Comparison of ENCODE assay signal across 8 cellular contexts in genomic region chr12:47964102-47964723, GRCh38. TPM values are rescaled to one million over a fixed set of nuclear protein-coding genes. Genes with fewer than 3 reads are reported as not detected.
DNase-seq lines count a peak whose midpoint lies in the region; ATAC-seq, FAIRE-seq and TF ChIP-seq lines count a peak whose summit lies in the region.

No MANE protein-coding gene starts in this region.

- no peak for TF ChIP-seq POLR2A in endothelial cell of umbilical vein (IDR thresholded peaks at IDR 0.05; ENCODE audit: low read depth, low read length)

- H3K9me3 Mint-ChIP-seq in neural crest cell: no peaks in the 10 kb centered on the region

- peak overlapping the region; percentile 83 for H3K4me2 ChIP-seq in endothelial cell of umbilical vein (ENCODE audit: insufficient read depth, low read length)

- CTCF ChIA-PET in endothelial cell of umbilical vein (lab: Charles Lee): interaction anchor here (0.7 to 5.9 kb wide), 18 partner anchors 10 to 654 kb away, joined by 3 to 56 read pairs (median 4); partner anchors contain the start of gene VDR

- H3K9me1 ChIP-seq in endothelial cell of umbilical vein (replicated peaks; ENCODE audit: control insufficient read depth, extremely low read depth, insufficient read depth, low read length): no peaks in the 10 kb centered on the region

- no peak for ATAC-seq in HG03457 (IDR thresholded peaks at IDR 0.05; ENCODE audit: unreplicated experiment)

- DNase-seq in ACHN (peak; percentile 17), GM19239 (ENCODE audit: insufficient read length, low spot score) (no peak), SK-N-MC (ENCODE audit: low read depth, low spot score) (no peak), endothelial cell of umbilical vein (ENCODE audit: low read depth, low spot score) (peak; percentile 26), neural crest cell (ENCODE audit: low read depth, low spot score) (no peak), GM19238 (ENCODE audit: insufficient read length, low spot score) (no peak), OCI-M2 (lab: John Stamatoyannopoulos, UW; ENCODE audit: unreplicated experiment) (no peak)

- no peaks in the 10 kb centered on the region for H4K20me1 ChIP-seq in endothelial cell of umbilical vein (replicated peaks; ENCODE audit: control insufficient read depth, extremely low read depth, insufficient read depth, low read length)

- no peaks in the 10 kb centered on the region for H3K79me2 ChIP-seq in endothelial cell of umbilical vein (ENCODE audit: control insufficient read depth, insufficient read depth, low read length)

- in situ Hi-C loops in ACHN (cut with HindIII; ENCODE audit: low pct_ligation_motif_present, low pct_unique_long_range_greater_than_20kb, low sequenced_read_pairs): no loop called here

- H2AFZ ChIP-seq in endothelial cell of umbilical vein (ENCODE audit: low read depth, low read length): peak overlapping the region; percentile 99

- H3K27me3 ChIP-seq in endothelial cell of umbilical vein (ENCODE audit: control insufficient read depth in 2 of 2, insufficient read depth in 2 of 2, low read length in 2 of 2): peaks cover 0 to 4% of the 10 kb centered on the region in 2 experiments

- no peak overlapping the region for H3K27ac ChIP-seq in SK-N-MC
- no peak overlapping the region for H3K27ac ChIP-seq in endothelial cell of umbilical vein (ENCODE audit: insufficient read depth, low read depth, low read length)

- H3K36me3 Mint-ChIP-seq in neural crest cell (ENCODE audit: low read depth): no peaks in the 10 kb centered on the region

- FAIRE-seq in GM19239 (lab: Jason Lieb, UNC) (peak; percentile 75), endothelial cell of umbilical vein (lab: Jason Lieb, UNC) (peak; percentile 54)

- H3K9ac ChIP-seq in SK-N-MC (ENCODE audit: insufficient read length): peak overlapping the region; percentile 82
- no peak overlapping the region for H3K9ac ChIP-seq in endothelial cell of umbilical vein (replicated peaks; ENCODE audit: extremely low read depth, insufficient read depth, low read length)

- H3K36me3 ChIP-seq in SK-N-MC (ENCODE audit: insufficient read depth, low read length) (peaks cover 47% of the 10 kb centered on the region), endothelial cell of umbilical vein (ENCODE audit: control insufficient read depth in 2 of 2, extremely low read depth in 1 of 2, insufficient read depth in 2 of 2, low read length in 2 of 2) (peaks cover 0 to 2% of the 10 kb centered on the region in 2 experiments)

- dilution Hi-C loops in endothelial cell of umbilical vein (cut with MboI; ENCODE audit: extremely low pct_ligation_motif_present, low sequenced_read_pairs): no loop called here

- intact Hi-C loops in endothelial cell of umbilical vein (cut with micrococcal nuclease): loop anchor here (1.0 to 10.0 kb wide), 3 partner anchors 38 to 651 kb away; partner anchors contain the start of gene COL2A1

- peak overlapping the region; percentile 98 for H3K4me3 ChIP-seq in SK-N-MC
- H3K4me3 ChIP-seq in endothelial cell of umbilical vein (replicated peaks in 1 of 3; ENCODE audit: insufficient read depth in 1 of 3, low read depth in 1 of 3, low read length in 3 of 3): peak overlapping the region; percentile 59 to 87 (median 70)

- peaks cover 7% of the 10 kb centered on the region for H3K4me1 ChIP-seq in endothelial cell of umbilical vein (ENCODE audit: control insufficient read depth, extremely low read depth, insufficient read depth, low read length)

- peaks cover 29% of the 10 kb centered on the region for H3K4me1 Mint-ChIP-seq in neural crest cell

- H3K27ac Mint-ChIP-seq in neural crest cell (ENCODE audit: unreplicated experiment): no peak overlapping the region

- peaks cover 15% of the 10 kb centered on the region for H3K27me3 Mint-ChIP-seq in neural crest cell (ENCODE audit: low read depth)

- BruUV-seq in endothelial cell of umbilical vein (replicated peaks; lab: Mats Ljungman, UMichigan): TSS peak; percentile 36

- TF ChIP-seq CTCF in endothelial cell of umbilical vein (IDR thresholded peaks at IDR 0.05; ENCODE audit: extremely low read depth in 1 of 2, insufficient read depth in 1 of 2, low read depth in 1 of 2, low read length in 2 of 2): no peak
- TF ChIP-seq CTCF in neural crest cell (conservative IDR thresholded peaks at IDR 0.05): no peak

- no peaks in the 10 kb centered on the region for H3K9me3 ChIP-seq in SK-N-MC (ENCODE audit: low read depth, low read length)
- no peaks in the 10 kb centered on the region for H3K9me3 ChIP-seq in endothelial cell of umbilical vein (replicated peaks; ENCODE audit: control insufficient read depth, insufficient read depth, low read length)

- H3K4me3 Mint-ChIP-seq in neural crest cell: peak overlapping the region; percentile 99

- POLR2A ChIA-PET in endothelial cell of umbilical vein (lab: Charles Lee): no interaction called here

TF ChIP-seq in endothelial cell of umbilical vein, 7 proteins besides CTCF, POLR2A, EP300 and RAD21:
- TF ChIP-seq EZH2 (IDR thresholded peaks at IDR 0.05; ENCODE audit: borderline replicate concordance, low read depth, low read length, severe bottlenecking) (no peak), GATA2 (IDR thresholded peaks at IDR 0.05; ENCODE audit: insufficient read depth, insufficient read length, low read depth, low read length) (no peak), FOS (IDR thresholded peaks at IDR 0.05; ENCODE audit: borderline replicate concordance, insufficient read depth, low read length) (no peak), MYC (IDR thresholded peaks at IDR 0.05; ENCODE audit: low read depth, low read length) (no peak), POLR2AphosphoS5 (IDR thresholded peaks at IDR 0.05; ENCODE audit: insufficient read depth, low read depth, low read length) (no peak), JUN (IDR thresholded peaks at IDR 0.05; ENCODE audit: borderline replicate concordance, insufficient read depth, insufficient read length, low read depth) (no peak)
- TF ChIP-seq, protein P1, sequence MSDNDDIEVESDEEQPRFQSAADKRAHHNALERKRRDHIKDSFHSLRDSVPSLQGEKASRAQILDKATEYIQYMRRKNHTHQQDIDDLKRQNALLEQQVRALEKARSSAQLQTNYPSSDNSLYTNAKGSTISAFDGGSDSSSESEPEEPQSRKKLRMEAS (IDR thresholded peaks at IDR 0.05; ENCODE audit: insufficient read depth, insufficient read length): no peak

RNA-seq across cellular contexts. Expression of gene TMEM106C, which starts 0.8 kb away (rescaled TPM):
- total RNA-seq in endothelial cell of umbilical vein (67.7 and 84.4 TPM in 2 replicates), neural crest cell (147 and 159 TPM in 2 replicates)
- 148 and 170 TPM in 2 replicates for polyA plus RNA-seq in endothelial cell of umbilical vein
- polyA plus RNA-seq in endothelial cell of umbilical vein (2011; cell fraction: cytosol; rRNA removed): 146 and 159 TPM in 2 replicates
- 143 and 144 TPM in 2 replicates for polyA plus RNA-seq in endothelial cell of umbilical vein (2011; cell fraction: nucleus; rRNA removed)
- 61.0 and 104 TPM in 2 replicates for polyA plus RNA-seq in endothelial cell of umbilical vein (2012)
- 198 and 225 TPM in 2 replicates for polyA minus RNA-seq in endothelial cell of umbilical vein
- 229 TPM for polyA minus RNA-seq in endothelial cell of umbilical vein (2011; cell fraction: cytosol; rRNA and poly(A)+ RNA removed)
- polyA minus RNA-seq in endothelial cell of umbilical vein (2011; cell fraction: nucleus; rRNA and poly(A)+ RNA removed): 33.3 and 50.5 TPM in 2 replicates

RNA-seq across cellular contexts. Expression of gene COL2A1, which starts 40.1 kb away (rescaled TPM):
- total RNA-seq in endothelial cell of umbilical vein (not detected in 2 replicates), neural crest cell (384 and 386 TPM in 2 replicates)
- polyA plus RNA-seq in endothelial cell of umbilical vein: not detected in 2 replicates
- polyA plus RNA-seq in endothelial cell of umbilical vein (2011; cell fraction: cytosol; rRNA removed): 0.04 TPM in 1 of 2 replicates, not detected in the other
- polyA plus RNA-seq in endothelial cell of umbilical vein (2011; cell fraction: nucleus; rRNA removed): 0.03 and 0.04 TPM in 2 replicates
- not detected in 2 replicates for polyA plus RNA-seq in endothelial cell of umbilical vein (2012)
- polyA minus RNA-seq in endothelial cell of umbilical vein: 0.07 TPM in 1 of 2 replicates, not detected in the other
- polyA minus RNA-seq in endothelial cell of umbilical vein (2011; cell fraction: cytosol; rRNA and poly(A)+ RNA removed): not detected
- polyA minus RNA-seq in endothelial cell of umbilical vein (2011; cell fraction: nucleus; rRNA and poly(A)+ RNA removed): not detected in 2 replicates

RNA-seq across cellular contexts. Expression of gene VDR, which starts 59.4 kb away (rescaled TPM):
- total RNA-seq in endothelial cell of umbilical vein (0.48 and 0.73 TPM in 2 replicates), neural crest cell (not detected in 2 replicates)
- 0.81 and 0.91 TPM in 2 replicates for polyA plus RNA-seq in endothelial cell of umbilical vein
- polyA plus RNA-seq in endothelial cell of umbilical vein (2011; cell fraction: cytosol; rRNA removed): 0.72 and 0.88 TPM in 2 replicates
- 0.41 and 0.46 TPM in 2 replicates for polyA plus RNA-seq in endothelial cell of umbilical vein (2011; cell fraction: nucleus; rRNA removed)
- 0.80 and 1.2 TPM in 2 replicates for polyA plus RNA-seq in endothelial cell of umbilical vein (2012)
- 1.3 and 2.8 TPM in 2 replicates for polyA minus RNA-seq in endothelial cell of umbilical vein
- 4.9 TPM for polyA minus RNA-seq in endothelial cell of umbilical vein (2011; cell fraction: cytosol; rRNA and poly(A)+ RNA removed)
- 0.43 and 0.77 TPM in 2 replicates for polyA minus RNA-seq in endothelial cell of umbilical vein (2011; cell fraction: nucleus; rRNA and poly(A)+ RNA removed)

Comparison
In these comparisons a context has a peak if more than half of its experiments do, and no peak if none do; other contexts are left out.
1. DNase-seq: peak in ACHN (single experiment) and endothelial cell of umbilical vein (single experiment); none in GM19239 (single experiment), SK-N-MC (single experiment), neural crest cell (single experiment), GM19238 (single experiment) and OCI-M2 (single experiment).
2. RNA of gene COL2A1, which starts 40.1 kb away (total RNA-seq): 384 to 386 TPM in neural crest cell; not detected in endothelial cell of umbilical vein; every median in the first group is over 100 times any median in the second.